In genomic region chr20:63588641-63589041, GRCh38 we compare ENCODE assay signal across 20 cellular contexts. TPM values are rescaled to one million over a fixed set of nuclear protein-coding genes. Genes with fewer than 3 reads are reported as not detected.
DNase-seq lines count a peak whose midpoint lies in the region; ATAC-seq, FAIRE-seq and TF ChIP-seq lines count a peak whose summit lies in the region.
"Had no signal": no experiment of that assay in that cellular context is flagged by ENCODE, and none has a peak within 500 bp of the region (broad histone marks: within the 10 kb centered on the region; RNA-seq: fewer than 3 reads in every experiment).

No MANE protein-coding gene starts in this region.

- H3K9me3 Mint-ChIP-seq in astrocyte (ENCODE audit: unreplicated experiment) = no peaks in the 10 kb centered on the region

- H3K27me3 Mint-ChIP-seq in astrocyte (ENCODE audit: low read depth, unreplicated experiment) = peaks cover 4% of the 10 kb centered on the region

- H3K79me2 ChIP-seq in astrocyte (ENCODE audit: insufficient read depth, low read length) = no peaks in the 10 kb centered on the region

- H3K27me3 ChIP-seq in astrocyte (ENCODE audit: insufficient read depth, low read length) (no peaks in the 10 kb centered on the region), lower lobe of right lung (ENCODE audit: low read depth) (no peaks in the 10 kb centered on the region)
- H3K27me3 ChIP-seq: SJSA1 had no signal

- H3K4me3 Mint-ChIP-seq in astrocyte (ENCODE audit: unreplicated experiment) = no peak overlapping the region

- H2AFZ ChIP-seq in astrocyte (ENCODE audit: low read depth, low read length) = no peak overlapping the region

- H3K4me1 Mint-ChIP-seq in astrocyte (ENCODE audit: low read depth, unreplicated experiment) = no peaks in the 10 kb centered on the region

- intact Hi-C loops in lower lobe of right lung (cut with DNase I) = no loop called here
- intact Hi-C loops in sciatic nerve (cut with DNase I) = no loop called here

- DNase-seq in DMS53 (lab: John Stamatoyannopoulos, UW) (peak; percentile 44), DMS53 treated with DMSO at 0.1 percent for 48 hours (lab: John Stamatoyannopoulos, UW; ENCODE audit: unreplicated experiment) (no peak), astrocyte (ENCODE audit: low read depth) (no peak), lower lobe of right lung (peak; percentile 42), sciatic nerve (ENCODE audit: low spot score) (no peak), mesenteric fat pad (ENCODE audit: low spot score) (no peak), activated gamma-delta T cell (lab: John Stamatoyannopoulos, UW) (no peak)
- DNase-seq: GF-D8; NCI-H1417; NCI-H187 treated with DMSO at 0.1 percent for 48 hours; NCI-H446; NCI-H69; NK-92 treated with Interleukin-12 subunit alpha and Interleukin-12 subunit beta, amount 100 ng/mL, for 24 hours; RPMI8226 had no signal

- H3K27ac Mint-ChIP-seq in astrocyte (ENCODE audit: unreplicated experiment) = peak overlapping the region; percentile 55

- H3K4me3 ChIP-seq in astrocyte (ENCODE audit: insufficient read depth, low read depth, low read length) (no peak overlapping the region), lower lobe of right lung (no peak overlapping the region)
- H3K4me3 ChIP-seq: SJSA1 had no signal

- H4K20me1 ChIP-seq in astrocyte (ENCODE audit: insufficient read depth, low read length) = no peaks in the 10 kb centered on the region

- H3K36me3 ChIP-seq in astrocyte (ENCODE audit: insufficient read depth, low read length) = no peaks in the 10 kb centered on the region
- peaks cover 50% of the 10 kb centered on the region for H3K36me3 ChIP-seq in lower lobe of right lung

- no peak for ATAC-seq in lower lobe of right lung
- ATAC-seq in sciatic nerve = peak; percentile 27
- no peak for ATAC-seq in esophagus mucosa

- H3K4me1 ChIP-seq in astrocyte (ENCODE audit: insufficient read depth, low read length) (no peaks in the 10 kb centered on the region), lower lobe of right lung (no peaks in the 10 kb centered on the region)
- H3K4me1 ChIP-seq: SJSA1 had no signal

- no peak overlapping the region for H3K4me2 ChIP-seq in astrocyte (ENCODE audit: low read length)

- H3K9me3 ChIP-seq in astrocyte (ENCODE audit: insufficient read depth, low read depth, low read length) (no peaks in the 10 kb centered on the region), lower lobe of right lung (no peaks in the 10 kb centered on the region)
- H3K9me3 ChIP-seq: SJSA1 had no signal

- no peak overlapping the region for H3K9ac ChIP-seq in astrocyte (ENCODE audit: low read length)

- no peak for FAIRE-seq in astrocyte (lab: Jason Lieb, UNC)
- FAIRE-seq: GM12891, H1 had no signal

- TF ChIP-seq CTCF in astrocyte (IDR thresholded peaks at IDR 0.05; ENCODE audit: insufficient read depth, low read depth, low read length) = no peak
- no peak for TF ChIP-seq CTCF in lower lobe of right lung (IDR thresholded peaks at IDR 0.05)

- H3K36me3 Mint-ChIP-seq in astrocyte (ENCODE audit: low read depth, unreplicated experiment) = peaks cover 9% of the 10 kb centered on the region

- H3K27ac ChIP-seq in astrocyte (ENCODE audit: low read depth, low read length) (no peak overlapping the region), lower lobe of right lung (no peak overlapping the region)
- H3K27ac ChIP-seq: SJSA1 had no signal

RNA-seq across cellular contexts. Expression of gene HELZ2, which starts 14.6 kb away (rescaled TPM):
- total RNA-seq in astrocyte (188 and 200 TPM in 2 replicates), lower lobe of right lung (59.6 TPM), sciatic nerve (21.4 TPM), esophagus mucosa (32.0 TPM), mesenteric fat pad (50.8 TPM)

RNA-seq across cellular contexts. Expression of gene FNDC11, which starts 34.7 kb away (rescaled TPM):
- 0.19 and 0.20 TPM in 2 replicates for total RNA-seq in astrocyte
- total RNA-seq in lower lobe of right lung = 1.3 TPM
- 0.94 TPM for total RNA-seq in sciatic nerve
- 0.28 TPM for total RNA-seq in esophagus mucosa
- 0.13 TPM for total RNA-seq in mesenteric fat pad
- total RNA-seq: Daoy had no signal

RNA-seq across cellular contexts. Expression of gene GMEB2, which starts 38.3 kb away (rescaled TPM):
- total RNA-seq in astrocyte (10.7 and 11.7 TPM in 2 replicates), lower lobe of right lung (9.7 TPM), sciatic nerve (11.1 TPM), esophagus mucosa (6.9 TPM), mesenteric fat pad (10.0 TPM)

RNA-seq across cellular contexts. Expression of gene SRMS, which starts 41.1 kb away (rescaled TPM):
- total RNA-seq in astrocyte = 0.14 TPM in 1 of 2 replicates, not detected in the other
- not detected for total RNA-seq in lower lobe of right lung
- not detected for total RNA-seq in sciatic nerve
- total RNA-seq in esophagus mucosa = 0.44 TPM
- total RNA-seq in mesenteric fat pad = not detected
- total RNA-seq: A172, Daoy, SJSA1 had no signal

RNA-seq across cellular contexts. Expression of gene PTK6, which starts 51.5 kb away (rescaled TPM):
- 0.18 TPM in 1 of 2 replicates, not detected in the other for total RNA-seq in astrocyte
- 4.2 TPM for total RNA-seq in lower lobe of right lung
- total RNA-seq in sciatic nerve = 0.13 TPM
- total RNA-seq in esophagus mucosa = 92.7 TPM
- total RNA-seq in mesenteric fat pad = 0.10 TPM
- total RNA-seq: Daoy, SJSA1 had no signal

Comparison
In these comparisons a context has a peak if more than half of its experiments do, and no peak if none do; other contexts are left out.
1. DNase-seq: peak in DMS53 (single experiment) and lower lobe of right lung (single experiment); none in DMS53 treated with DMSO at 0.1 percent for 48 hours (single experiment), astrocyte (single experiment), sciatic nerve (single experiment), mesenteric fat pad (single experiment) and activated gamma-delta T cell (single experiment).